Comparison of ENCODE assay signal across 14 cellular contexts in the genomic region with DNA sequence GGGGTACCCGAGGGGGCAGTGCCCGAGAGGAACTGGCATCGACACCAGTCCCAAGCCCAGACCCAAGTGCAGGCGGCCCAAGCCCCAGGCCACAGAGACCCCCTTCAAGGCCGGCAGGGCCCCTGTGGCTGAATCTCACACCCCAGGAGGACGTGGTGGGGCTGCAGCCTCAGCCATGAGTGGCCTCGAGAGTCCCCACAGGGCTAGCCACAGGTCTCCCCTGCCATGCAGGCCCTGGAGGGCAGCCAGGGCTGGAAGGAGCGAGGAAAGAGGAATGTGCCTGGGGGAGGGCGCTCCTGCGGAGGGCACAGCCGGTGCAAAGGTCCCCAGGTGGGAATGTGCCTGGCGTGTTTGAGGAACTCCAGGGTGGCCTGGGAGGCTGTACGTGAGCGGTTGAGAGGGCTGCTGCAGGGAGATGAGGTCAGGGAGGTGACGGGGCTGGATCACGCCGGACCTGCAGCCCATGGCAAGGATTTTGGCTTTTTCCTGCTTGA.
DNase-seq lines count a peak whose midpoint lies in the region; ATAC-seq and TF ChIP-seq lines count a peak whose summit lies in the region.
"Had no signal": no experiment of that assay in that cellular context is flagged by ENCODE, and none has a peak within 500 bp of the region (broad histone marks: within the 10 kb centered on the region; RNA-seq: fewer than 3 reads in every experiment).

No MANE protein-coding gene starts in this region.

- H3K4me3 ChIP-seq in DND-41 (ENCODE audit: low read depth in 1 of 2, low read length in 2 of 2) (no peak overlapping the region), trophoblast cell (ENCODE audit: low read depth, low read length) (no peak overlapping the region)
- H3K4me3 ChIP-seq: colonic mucosa, thoracic aorta had no signal

- no peak for TF ChIP-seq CTCF in DND-41 (IDR thresholded peaks at IDR 0.05; ENCODE audit: borderline replicate concordance, extremely low read depth, low read length, poor library complexity, severe bottlenecking)
- no peak for TF ChIP-seq CTCF in endothelial cell (IDR thresholded peaks at IDR 0.05; ENCODE audit: unreplicated experiment)
- no peak for TF ChIP-seq CTCF in nephron progenitor cell (IDR thresholded peaks at IDR 0.05)

- H3K79me1 ChIP-seq in trophoblast cell (ENCODE audit: low read length): no peaks in the 10 kb centered on the region

- no peak overlapping the region for H4K91ac ChIP-seq in trophoblast cell (ENCODE audit: low read depth, low read length)

- WGBS in trophoblast cell (ENCODE audit: extremely low coverage, insufficient coverage, insufficient read length): no CpG with 5 or more reads among the region's 17 CpGs

- no peak overlapping the region for H3K4ac ChIP-seq in trophoblast cell (ENCODE audit: low read depth, low read length)

- peak overlapping the region; percentile 44 for H3K18ac ChIP-seq in trophoblast cell (ENCODE audit: low read length)

- H3K4me1 Mint-ChIP-seq in endothelial cell (ENCODE audit: unreplicated experiment) (peaks cover 10% of the 10 kb centered on the region), nephron progenitor cell (peaks cover 39% of the 10 kb centered on the region)

- no peak overlapping the region for H3K23ac ChIP-seq in trophoblast cell (ENCODE audit: low read length)

- H3K36me3 Mint-ChIP-seq in endothelial cell (ENCODE audit: low read depth, unreplicated experiment): peaks cover 24% of the 10 kb centered on the region
- peaks cover 33% of the 10 kb centered on the region for H3K36me3 Mint-ChIP-seq in nephron progenitor cell (ENCODE audit: low read depth)

- DNase-seq in DND-41: no peak
- DNase-seq in NCI-H2171 (lab: John Stamatoyannopoulos, UW): peak; percentile 26
- DNase-seq in endothelial cell (ENCODE audit: low spot score): no peak
- peak; percentile 97 to 98 for DNase-seq in trophoblast cell
- DNase-seq in nephron progenitor cell: no peak
- DNase-seq in 8988T: no peak
- DNase-seq: naive B cell, NCI-H1092, NCI-H446 treated with DMSO at 0.1 percent for 48 hours had no signal

- peaks cover 10% of the 10 kb centered on the region for H3K27me3 Mint-ChIP-seq in endothelial cell (ENCODE audit: unreplicated experiment)
- peaks cover 4% of the 10 kb centered on the region for H3K27me3 Mint-ChIP-seq in nephron progenitor cell (ENCODE audit: low read depth, poor library complexity)
- H3K27me3 Mint-ChIP-seq: activated naive CD4-positive, alpha-beta T cell treated with anti-CD3 and anti-CD28 coated beads, Interleukin-2, amount 50 U/mL, for 24 hours; naive B cell had no signal

- H3K9ac ChIP-seq in DND-41 (ENCODE audit: low read depth, low read length) (no peak overlapping the region), trophoblast cell (ENCODE audit: low read length) (no peak overlapping the region)

- H3K9me3 ChIP-seq in DND-41 (ENCODE audit: insufficient read depth, low read length, severe bottlenecking) (no peaks in the 10 kb centered on the region), trophoblast cell (ENCODE audit: insufficient read depth, low read depth, low read length) (peaks cover 3% of the 10 kb centered on the region)
- H3K9me3 ChIP-seq: colonic mucosa, thoracic aorta had no signal

- H4K20me1 ChIP-seq in DND-41 (ENCODE audit: insufficient read depth, low read length): peaks cover 66% of the 10 kb centered on the region

- H3K4me2 ChIP-seq in DND-41 (ENCODE audit: insufficient read depth, low read length) (no peak overlapping the region), trophoblast cell (ENCODE audit: low read length) (no peak overlapping the region)

- peaks cover 37% of the 10 kb centered on the region for H3K4me1 ChIP-seq in DND-41 (ENCODE audit: insufficient read depth, low read length)
- H3K4me1 ChIP-seq in trophoblast cell (ENCODE audit: control insufficient read depth in 1 of 2, insufficient read depth in 2 of 2, low read length in 2 of 2): peaks cover 3 to 7% of the 10 kb centered on the region in 2 experiments
- H3K4me1 ChIP-seq: colonic mucosa had no signal

- no peak overlapping the region for H4K8ac ChIP-seq in trophoblast cell (ENCODE audit: low read depth, low read length)

- H2AK5ac ChIP-seq in trophoblast cell (ENCODE audit: low read length): no peak overlapping the region

- H2BK5ac ChIP-seq in trophoblast cell (ENCODE audit: low read depth, low read length, poor library complexity): no peak overlapping the region

- H3K36me3 ChIP-seq in DND-41 (ENCODE audit: insufficient read depth, low read length): peaks cover 95% of the 10 kb centered on the region
- peaks cover 53 to 64% of the 10 kb centered on the region in 2 experiments for H3K36me3 ChIP-seq in trophoblast cell (ENCODE audit: control insufficient read depth in 1 of 2, insufficient read depth in 2 of 2, low read length in 2 of 2)
- H3K36me3 ChIP-seq: colonic mucosa had no signal

- no peak overlapping the region for H3K27ac Mint-ChIP-seq in endothelial cell (ENCODE audit: unreplicated experiment)
- H3K27ac Mint-ChIP-seq in nephron progenitor cell: no peak overlapping the region

- H3K27me3 ChIP-seq in DND-41 (ENCODE audit: insufficient read depth, low read length, poor library complexity): no peaks in the 10 kb centered on the region
- H3K27me3 ChIP-seq in trophoblast cell (ENCODE audit: insufficient read depth, low read length): no peaks in the 10 kb centered on the region
- H3K27me3 ChIP-seq: colonic mucosa had no signal

- H3K14ac ChIP-seq in trophoblast cell (ENCODE audit: low read length): no peak overlapping the region

- no peaks in the 10 kb centered on the region for H3K9me3 Mint-ChIP-seq in endothelial cell (ENCODE audit: unreplicated experiment)
- H3K9me3 Mint-ChIP-seq in nephron progenitor cell: no peaks in the 10 kb centered on the region
- H3K9me3 Mint-ChIP-seq: activated naive CD4-positive, alpha-beta T cell treated with anti-CD3 and anti-CD28 coated beads, Interleukin-2, amount 50 U/mL, for 24 hours had no signal

- no peak for ATAC-seq in DND-41 (ENCODE audit: insufficient read depth, low read depth)
- ATAC-seq in HG02981 (IDR thresholded peaks at IDR 0.05; ENCODE audit: unreplicated experiment): no peak
- ATAC-seq in GM19351 (IDR thresholded peaks at IDR 0.05; ENCODE audit: unreplicated experiment): no peak

- no peak overlapping the region for H2AFZ ChIP-seq in DND-41 (ENCODE audit: low read depth, low read length)
- no peak overlapping the region for H2AFZ ChIP-seq in trophoblast cell (ENCODE audit: insufficient read depth, low read length, poor library complexity)

- H3K27ac ChIP-seq in DND-41 (ENCODE audit: low read length): peak overlapping the region; percentile 13; the same call in 1 of the 2 replicates
- no peak overlapping the region for H3K27ac ChIP-seq in trophoblast cell (ENCODE audit: low read depth, low read length)
- H3K27ac ChIP-seq: colonic mucosa, thoracic aorta had no signal

- H2BK12ac ChIP-seq in trophoblast cell (ENCODE audit: low read length): no peak overlapping the region

- peaks cover 19% of the 10 kb centered on the region for H3K79me2 ChIP-seq in DND-41 (ENCODE audit: insufficient read depth, low read length)
- H3K79me2 ChIP-seq in trophoblast cell (ENCODE audit: control insufficient read depth, insufficient read depth, low read length, poor library complexity): no peaks in the 10 kb centered on the region

- no peak overlapping the region for H2BK120ac ChIP-seq in trophoblast cell (ENCODE audit: insufficient read depth, low read length, poor library complexity)

- peak overlapping the region; percentile 52 for H3K4me3 Mint-ChIP-seq in endothelial cell (ENCODE audit: unreplicated experiment)
- no peak overlapping the region for H3K4me3 Mint-ChIP-seq in nephron progenitor cell
- H3K4me3 Mint-ChIP-seq: activated naive CD4-positive, alpha-beta T cell treated with anti-CD3 and anti-CD28 coated beads, Interleukin-2, amount 50 U/mL, for 24 hours had no signal

- H4K12ac ChIP-seq in trophoblast cell (ENCODE audit: low read depth, low read length): no peak overlapping the region

Comparison
In these comparisons a context has a peak if more than half of its experiments do, and no peak if none do; other contexts are left out.
1. DNase-seq: peak in NCI-H2171 (single experiment) and trophoblast cell (2 of 2); none in DND-41 (single experiment), endothelial cell (single experiment), nephron progenitor cell (single experiment) and 8988T (single experiment).